ENCODE assay signal across 27 cellular contexts in genomic region chr20:11170025-11170424, GRCh38.
DNase-seq lines count a peak whose midpoint lies in the region; ATAC-seq and TF ChIP-seq lines count a peak whose summit lies in the region.
"Had no signal": no experiment of that assay in that cellular context is flagged by ENCODE, and none has a peak within 500 bp of the region (broad histone marks: within the 10 kb centered on the region; RNA-seq: fewer than 3 reads in every experiment).

No MANE protein-coding gene starts in this region.

- H3K4me3 ChIP-seq in SK-N-SH (ENCODE audit: low read depth in 2 of 2, low read length in 1 of 2), result no peak overlapping the region
- no peak overlapping the region for H3K4me3 ChIP-seq in ascending aorta
- H3K4me3 ChIP-seq in fibroblast of the aortic adventitia (ENCODE audit: low read depth, low read length), result no peak overlapping the region
- no peak overlapping the region for H3K4me3 ChIP-seq in uterus
- H3K4me3 ChIP-seq in Peyer's patch, result no peak overlapping the region
- H3K4me3 ChIP-seq: neural progenitor cell, right lobe of liver, transverse colon had no signal

- TF ChIP-seq CTCF in SK-N-SH (IDR thresholded peaks at IDR 0.05) (no peak), ascending aorta (IDR thresholded peaks at IDR 0.05) (no peak), fibroblast of the aortic adventitia (IDR thresholded peaks at IDR 0.05; ENCODE audit: insufficient read depth, low read length) (no peak), uterus (IDR thresholded peaks at IDR 0.05) (no peak), Peyer's patch (IDR thresholded peaks at IDR 0.05) (no peak)

- H3K27me3 ChIP-seq in SK-N-SH (ENCODE audit: insufficient read depth), result no peaks in the 10 kb centered on the region
- H3K27me3 ChIP-seq in ascending aorta, result no peaks in the 10 kb centered on the region
- H3K27me3 ChIP-seq in uterus, result no peaks in the 10 kb centered on the region
- no peaks in the 10 kb centered on the region for H3K27me3 ChIP-seq in Peyer's patch
- H3K27me3 ChIP-seq: neural progenitor cell, transverse colon had no signal

- peak overlapping the region in 1 of 2 experiments; percentile 33; a peak in 2 of 4 replicates for H3K27ac ChIP-seq in SK-N-SH (ENCODE audit: low read depth in 2 of 2, low read length in 1 of 2)
- H3K27ac ChIP-seq in ascending aorta, result peak overlapping the region; percentile 35 to 51
- H3K27ac ChIP-seq in uterus, result peak overlapping the region; percentile 7 to 23
- H3K27ac ChIP-seq in Peyer's patch, result no peak overlapping the region
- H3K27ac ChIP-seq: 22Rv1, C4-2B, neural progenitor cell, right lobe of liver, transverse colon had no signal

- intact Hi-C loops in ascending aorta (cut with DNase I), result no loop called here
- intact Hi-C loops in uterus (cut with DNase I; ENCODE audit: low total_unique reads), result no loop called here
- intact Hi-C loops in posterior cingulate gyrus (cut with DNase I), result no loop called here

- H3K4me1 ChIP-seq in SK-N-SH (ENCODE audit: control insufficient read depth in 1 of 2, insufficient read depth in 2 of 2, low read depth in 1 of 2, low read length in 1 of 2) (0 out of 4 replicates have a peak, but pooled peaks cover 0 to 10% of the 10 kb centered on the region in 2 experiments), ascending aorta (peaks cover 0 to 22% of the 10 kb centered on the region in 2 donors), uterus (no peaks in the 10 kb centered on the region), Peyer's patch (no peaks in the 10 kb centered on the region)
- H3K4me1 ChIP-seq: neural progenitor cell, right lobe of liver, transverse colon had no signal

- no peak for TF ChIP-seq EP300 in SK-N-SH (IDR thresholded peaks at IDR 0.05; ENCODE audit: borderline replicate concordance in 1 of 2, low read depth in 1 of 2, low read length in 1 of 2)

- peak overlapping the region; percentile 12; the same call in 1 of the 2 replicates for H2AFZ ChIP-seq in SK-N-SH (ENCODE audit: low read depth)
- H2AFZ ChIP-seq: neural progenitor cell had no signal

- TF ChIP-seq POLR2A in uterus (IDR thresholded peaks at IDR 0.05), result no peak
- TF ChIP-seq POLR2A in Peyer's patch (IDR thresholded peaks at IDR 0.05), result no peak

- H3K36me3 ChIP-seq in SK-N-SH (replicated peaks in 1 of 2; ENCODE audit: control insufficient read depth in 1 of 2, insufficient read depth in 2 of 2, low read length in 1 of 2) (no peaks in the 10 kb centered on the region), ascending aorta (no peaks in the 10 kb centered on the region), uterus (no peaks in the 10 kb centered on the region), Peyer's patch (no peaks in the 10 kb centered on the region)
- H3K36me3 ChIP-seq: neural progenitor cell, right lobe of liver, transverse colon had no signal

- H4K20me1 ChIP-seq in SK-N-SH (ENCODE audit: insufficient read depth), result no peaks in the 10 kb centered on the region

- TF ChIP-seq RAD21 in SK-N-SH (IDR thresholded peaks at IDR 0.05; ENCODE audit: low read length), result no peak

- H3K79me2 ChIP-seq in SK-N-SH (ENCODE audit: insufficient read depth), result no peaks in the 10 kb centered on the region

- POLR2A ChIA-PET in SK-N-SH (lab: Yijun Ruan, JAX), result no interaction called here

- H3K4me2 ChIP-seq in SK-N-SH, result no peak overlapping the region
- H3K4me2 ChIP-seq: neural progenitor cell had no signal

- no peak for DNase-seq in SK-N-SH
- DNase-seq in ascending aorta (ENCODE audit: low spot score in 2 of 2), result no peak
- DNase-seq in fibroblast of the aortic adventitia (ENCODE audit: low read depth), result peak; percentile 77
- no peak for DNase-seq in uterus
- DNase-seq in Peyer's patch, result no peak
- DNase-seq in posterior cingulate gyrus, result no peak
- DNase-seq: activated B cell treated with CpG ODN at 0.5 μM for 24 hours; activated CD4-positive, alpha-beta T cell treated with anti-CD3 and anti-CD28 coated beads, Interleukin-2, amount 50 U/mL, for 48 hours; activated T-cell treated with anti-CD3 and anti-CD28 coated beads, Interleukin-2, amount 50 U/mL, for 48 hours; cerebellar nuclear complex; DND-41; hypothalamus; mesenchymal stem cell; NCI-H1048; NCI-H2107; NCI-H345; NCI-H69; right lobe of liver; SHP77 treated with DMSO at 0.1 percent for 48 hours; stimulated activated CD4-positive, alpha-beta T cell treated with anti-CD3 and anti-CD28 coated beads, Interleukin-4, amount 100 ng/mL, for 4 hours; T-helper 9 cell; transverse colon had no signal

- H3K9me3 ChIP-seq in SK-N-SH (no peaks in the 10 kb centered on the region), ascending aorta (no peaks in the 10 kb centered on the region), uterus (no peaks in the 10 kb centered on the region), Peyer's patch (no peaks in the 10 kb centered on the region)
- H3K9me3 ChIP-seq: right lobe of liver, transverse colon had no signal

- ATAC-seq in SK-N-SH treated with all-trans-retinoic acid at 6 μM for 48 hours (no peak), HG03095 (IDR thresholded peaks at IDR 0.05; ENCODE audit: unreplicated experiment) (no peak)
- ATAC-seq: right lobe of liver had no signal

- H3F3A ChIP-seq in SK-N-SH (replicated peaks; ENCODE audit: insufficient read depth), result no peaks in the 10 kb centered on the region

- H3K9ac ChIP-seq in SK-N-SH, result no peak overlapping the region
- H3K9ac ChIP-seq: neural progenitor cell had no signal

- no peaks in the 10 kb centered on the region for H3K9me2 ChIP-seq in SK-N-SH

- CTCF ChIA-PET in SK-N-SH (lab: Yijun Ruan, JAX), result no interaction called here

TF ChIP-seq in SK-N-SH, 30 proteins besides CTCF, POLR2A, EP300 and RAD21:
- TF ChIP-seq FOSL2 (IDR thresholded peaks at IDR 0.05; ENCODE audit: borderline replicate concordance, low read depth), result no peak
- TF ChIP-seq MEF2A (IDR thresholded peaks at IDR 0.05; ENCODE audit: borderline replicate concordance, low read depth), result no peak
- TF ChIP-seq CHD2 (IDR thresholded peaks at IDR 0.05; ENCODE audit: low read length, partially characterized antibody), result no peak
- no peak for TF ChIP-seq SMC3 (IDR thresholded peaks at IDR 0.05; ENCODE audit: low read depth, low read length)
- no peak for TF ChIP-seq NRF1 (IDR thresholded peaks at IDR 0.05; ENCODE audit: low read depth, low read length)
- no peak for TF ChIP-seq MXI1 (IDR thresholded peaks at IDR 0.05; ENCODE audit: low read depth, low read length)
- no peak for TF ChIP-seq TAF1 (IDR thresholded peaks at IDR 0.05; ENCODE audit: borderline replicate concordance, low read depth, low read length)
- TF ChIP-seq FOXM1 (IDR thresholded peaks at IDR 0.05; ENCODE audit: low read depth), result no peak
- no peak for TF ChIP-seq GATA2 (CRISPR knock-in tag; IDR thresholded peaks at IDR 0.05)
- no peak for TF ChIP-seq TEAD4 (IDR thresholded peaks at IDR 0.05; ENCODE audit: borderline replicate concordance, insufficient read depth)
- TF ChIP-seq, protein P1, sequence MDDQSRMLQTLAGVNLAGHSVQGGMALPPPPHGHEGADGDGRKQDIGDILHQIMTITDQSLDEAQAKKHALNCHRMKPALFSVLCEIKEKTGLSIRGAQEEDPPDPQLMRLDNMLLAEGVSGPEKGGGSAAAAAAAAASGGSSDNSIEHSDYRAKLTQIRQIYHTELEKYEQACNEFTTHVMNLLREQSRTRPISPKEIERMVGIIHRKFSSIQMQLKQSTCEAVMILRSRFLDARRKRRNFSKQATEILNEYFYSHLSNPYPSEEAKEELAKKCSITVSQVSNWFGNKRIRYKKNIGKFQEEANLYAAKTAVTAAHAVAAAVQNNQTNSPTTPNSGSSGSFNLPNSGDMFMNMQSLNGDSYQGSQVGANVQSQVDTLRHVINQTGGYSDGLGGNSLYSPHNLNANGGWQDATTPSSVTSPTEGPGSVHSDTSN (IDR thresholded peaks at IDR 0.05), result no peak

TF ChIP-seq in SK-N-SH treated with all-trans-retinoic acid at 6 μM for 48 hours, 23 proteins besides CTCF, POLR2A, EP300 and RAD21:
- TF ChIP-seq OSR1 (CRISPR knock-in tag; IDR thresholded peaks at IDR 0.05), result no peak

Comparison
In these comparisons a context has a peak if more than half of its experiments do, and no peak if none do; other contexts are left out.
1. H3K27ac ChIP-seq: peak in ascending aorta (2 of 2) and uterus (2 of 2); none in Peyer's patch (0 of 4).